8 cellular contexts compared by ENCODE assay signal in genomic region chr14:68282479-68283377, GRCh38.
A peak's percentile ranks its signal among the peaks of the same experiment; 100 is the strongest.
DNase-seq lines count a peak whose midpoint lies in the region; ATAC-seq lines count a peak whose summit lies in the region.

No MANE protein-coding gene starts in this region.

- H3K27me3 Mint-ChIP-seq in activated T-cell treated with anti-CD3 and anti-CD28 coated beads, Interleukin-2, amount 50 U/mL, for 72 hours (ENCODE audit: low read depth), result no peaks in the 10 kb centered on the region

- peak overlapping the region; percentile 58 for H3K27ac Mint-ChIP-seq in activated T-cell treated with anti-CD3 and anti-CD28 coated beads, Interleukin-2, amount 50 U/mL, for 72 hours

- intact Hi-C loops in head of caudate nucleus (cut with DNase I), result no loop called here

- peak; percentile 58 for DNase-seq in NCI-H82 (lab: John Stamatoyannopoulos, UW)
- no peak for DNase-seq in NCI-H82 treated with DMSO at 0.1 percent for 48 hours (lab: John Stamatoyannopoulos, UW; ENCODE audit: unreplicated experiment)
- DNase-seq in activated T-cell treated with anti-CD3 and anti-CD28 coated beads, Interleukin-2, amount 50 U/mL, for 72 hours, result peak; percentile 20 to 37
- DNase-seq in stimulated activated naive CD4-positive, alpha-beta T cell treated with Interleukin-2 at 50 U/mL for 16 hours (lab: John Stamatoyannopoulos, UW), result peak; percentile 16
- DNase-seq in iPS-NIHi7 (ENCODE audit: extremely low spot score), result no peak
- no peak for DNase-seq in head of caudate nucleus
- no peak for DNase-seq in mesenteric fat pad (ENCODE audit: low spot score)

- H3K36me3 Mint-ChIP-seq in activated T-cell treated with anti-CD3 and anti-CD28 coated beads, Interleukin-2, amount 50 U/mL, for 72 hours (ENCODE audit: insufficient read depth in 2 of 2), result peaks cover 2 to 3% of the 10 kb centered on the region in 2 donors

- H3K4me3 Mint-ChIP-seq in activated T-cell treated with anti-CD3 and anti-CD28 coated beads, Interleukin-2, amount 50 U/mL, for 72 hours, result peak overlapping the region; percentile 65 to 86

- ATAC-seq in HG03196 (IDR thresholded peaks at IDR 0.05; ENCODE audit: unreplicated experiment), result peak; percentile 34
- ATAC-seq in activated T-cell treated with anti-CD3 and anti-CD28 coated beads, Interleukin-2, amount 50 U/mL, for 72 hours (replicated peaks in 1 of 2), result peak; percentile 48 to 65

- H3K9me3 Mint-ChIP-seq in activated T-cell treated with anti-CD3 and anti-CD28 coated beads, Interleukin-2, amount 50 U/mL, for 72 hours, result no peaks in the 10 kb centered on the region

- peaks cover 78% of the 10 kb centered on the region for H3K4me1 Mint-ChIP-seq in activated T-cell treated with anti-CD3 and anti-CD28 coated beads, Interleukin-2, amount 50 U/mL, for 72 hours (ENCODE audit: low read depth)

Comparison
In these comparisons a context has a peak if more than half of its experiments do, and no peak if none do; other contexts are left out.
1. DNase-seq: peak in NCI-H82 (single experiment), activated T-cell treated with anti-CD3 and anti-CD28 coated beads, Interleukin-2, amount 50 U/mL, for 72 hours (2 of 2) and stimulated activated naive CD4-positive, alpha-beta T cell treated with Interleukin-2 at 50 U/mL for 16 hours (single experiment); none in NCI-H82 treated with DMSO at 0.1 percent for 48 hours (single experiment), iPS-NIHi7 (single experiment), head of caudate nucleus (0 of 42) and mesenteric fat pad (single experiment).